In the genomic region with DNA sequence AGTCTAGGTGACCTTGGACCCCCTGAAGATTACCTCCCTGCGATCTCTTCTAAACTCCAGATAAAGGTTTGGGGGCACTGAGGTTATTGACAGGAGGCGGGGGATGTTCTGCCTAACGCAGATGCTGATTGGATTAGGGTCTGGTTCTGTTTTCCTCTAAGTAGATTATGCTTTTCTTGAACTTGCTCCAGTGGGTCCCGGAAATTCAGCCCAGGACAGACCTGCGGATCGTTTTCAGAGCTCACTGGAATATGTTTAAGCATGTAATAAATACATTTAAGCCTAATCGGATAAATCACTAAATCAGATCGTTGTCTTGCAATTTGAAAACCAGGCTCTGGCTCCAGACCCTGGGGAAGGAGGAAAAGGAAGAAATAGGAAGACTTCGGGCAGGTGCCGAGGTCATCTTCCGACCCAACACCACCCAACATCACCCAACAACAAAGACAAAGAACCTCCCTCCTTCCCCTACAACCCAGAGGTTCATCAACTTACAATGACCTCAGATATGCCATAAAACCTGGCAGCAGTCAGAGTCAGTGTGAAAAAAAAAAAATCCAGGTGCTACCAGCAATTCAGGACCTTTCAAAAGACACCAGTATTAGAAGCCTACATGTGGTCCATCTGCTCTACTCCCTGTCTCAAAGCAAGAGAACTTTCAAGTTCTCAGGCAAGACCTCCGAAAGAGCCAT, we compare ENCODE assay signal across 20 cellular contexts.
A peak's percentile ranks its signal among the peaks of the same experiment; 100 is the strongest.
DNase-seq lines count a peak whose midpoint lies in the region; ATAC-seq and TF ChIP-seq lines count a peak whose summit lies in the region.
"Had no signal": no experiment of that assay in that cellular context is flagged by ENCODE, and none has a peak within 500 bp of the region (broad histone marks: within the 10 kb centered on the region; RNA-seq: fewer than 3 reads in every experiment).

No MANE protein-coding gene starts in this region.

- H3K4me3 Mint-ChIP-seq in CD4-positive, alpha-beta memory T cell = no peak overlapping the region
- H3K4me3 Mint-ChIP-seq in activated CD4-positive, alpha-beta T cell treated with anti-CD3 and anti-CD28 coated beads for 36 hours = no peak overlapping the region
- H3K4me3 Mint-ChIP-seq: CD14-positive monocyte; CD8-positive, alpha-beta T cell; H9 had no signal

- DNase-seq in NCI-H82 (lab: John Stamatoyannopoulos, UW) = peak; percentile 97
- no peak for DNase-seq in left colon
- no peak for DNase-seq in CD4-positive, alpha-beta memory T cell
- DNase-seq in activated CD4-positive, alpha-beta T cell treated with anti-CD3 and anti-CD28 coated beads for 36 hours = no peak
- no peak for DNase-seq in Right ventricle myocardium superior
- no peak for DNase-seq in HCEC 1CT
- DNase-seq: AML-193; Calu3; CD8-positive, alpha-beta T cell; DMS 273 treated with DMSO at 0.1 percent for 48 hours; DMS53; DND-41; EL; H9 had no signal

- no peak for TF ChIP-seq CTCF in C4-2B (conservative IDR thresholded peaks at IDR 0.05)

- H3K9me3 Mint-ChIP-seq in CD4-positive, alpha-beta memory T cell = peaks cover 2 to 19% (median 10%) of the 10 kb centered on the region in 8 donors
- H3K9me3 Mint-ChIP-seq in activated CD4-positive, alpha-beta T cell treated with anti-CD3 and anti-CD28 coated beads for 36 hours (ENCODE audit: low read depth) = peaks cover 1% of the 10 kb centered on the region
- H3K9me3 Mint-ChIP-seq: CD8-positive, alpha-beta T cell; H9 had no signal

- H3K27ac ChIP-seq in C4-2B = peak overlapping the region; percentile 48; the same call in 1 of the 2 replicates
- no peak overlapping the region for H3K27ac ChIP-seq in CD4-positive, alpha-beta memory T cell (ENCODE audit: low read depth, low read length)
- H3K27ac ChIP-seq: 22Rv1, A549 had no signal

- no peaks in the 10 kb centered on the region for H3K4me1 ChIP-seq in CD4-positive, alpha-beta memory T cell (ENCODE audit: insufficient read depth, low read length)
- H3K4me1 ChIP-seq: A549 had no signal

- CTCF ChIA-PET in CD4-positive, alpha-beta memory T cell (lab: Charles Lee; ENCODE audit: partially characterized antibody) = interaction anchor here (1.3 kb wide), 1 partner anchor 29 kb away, joined by 4 read pairs; no protein-coding TSS in a partner anchor
- CTCF ChIA-PET in activated CD4-positive, alpha-beta T cell treated with anti-CD3 and anti-CD28 coated beads for 36 hours (lab: Charles Lee) = no interaction called here

- no peaks in the 10 kb centered on the region for H3K27me3 ChIP-seq in CD4-positive, alpha-beta memory T cell (ENCODE audit: insufficient read depth, low read length)

- no peaks in the 10 kb centered on the region for H3K36me3 ChIP-seq in CD4-positive, alpha-beta memory T cell (ENCODE audit: insufficient read depth, low read length)

- H3K27ac Mint-ChIP-seq in CD4-positive, alpha-beta memory T cell = no peak overlapping the region
- H3K27ac Mint-ChIP-seq in activated CD4-positive, alpha-beta T cell treated with anti-CD3 and anti-CD28 coated beads for 36 hours = no peak overlapping the region
- H3K27ac Mint-ChIP-seq: CD14-positive monocyte; CD8-positive, alpha-beta T cell; H9 had no signal

- peaks cover 6 to 9% of the 10 kb centered on the region in 2 donors for H3K27me3 Mint-ChIP-seq in CD4-positive, alpha-beta memory T cell
- peaks cover 11% of the 10 kb centered on the region for H3K27me3 Mint-ChIP-seq in activated CD4-positive, alpha-beta T cell treated with anti-CD3 and anti-CD28 coated beads for 36 hours

- no peaks in the 10 kb centered on the region for H3K4me1 Mint-ChIP-seq in CD4-positive, alpha-beta memory T cell
- H3K4me1 Mint-ChIP-seq in activated CD4-positive, alpha-beta T cell treated with anti-CD3 and anti-CD28 coated beads for 36 hours = no peaks in the 10 kb centered on the region
- H3K4me1 Mint-ChIP-seq: CD14-positive monocyte had no signal

- no peaks in the 10 kb centered on the region for H3K9me3 ChIP-seq in CD4-positive, alpha-beta memory T cell (ENCODE audit: control insufficient read depth in 1 of 2, low read length in 2 of 2)

- ATAC-seq in SK-N-SH treated with all-trans-retinoic acid at 6 μM for 48 hours (no peak), left colon (peak; percentile 74), Right ventricle myocardium superior (ENCODE audit: poor library complexity) (no peak)
- ATAC-seq in activated CD4-positive, alpha-beta T cell treated with anti-CD3 and anti-CD28 coated beads for 36 hours = no peak
- ATAC-seq: A549; CD8-positive, alpha-beta T cell; GM12878 had no signal

- intact Hi-C loops in left colon (cut with DNase I, micrococcal nuclease) (no loop called here), Right ventricle myocardium superior (cut with DNase I) (no loop called here)
- intact Hi-C loops in CD4-positive, alpha-beta memory T cell (cut with micrococcal nuclease) = no loop called here
- intact Hi-C loops in activated CD4-positive, alpha-beta T cell treated with anti-CD3 and anti-CD28 coated beads for 36 hours (cut with DNase I, micrococcal nuclease) = no loop called here

- no peak overlapping the region for H3K4me3 ChIP-seq in CD4-positive, alpha-beta memory T cell (ENCODE audit: low read length in 2 of 2)
- H3K4me3 ChIP-seq: A549, GM12878 had no signal

- H3K36me3 Mint-ChIP-seq in CD4-positive, alpha-beta memory T cell = no peaks in the 10 kb centered on the region
- H3K36me3 Mint-ChIP-seq in activated CD4-positive, alpha-beta T cell treated with anti-CD3 and anti-CD28 coated beads for 36 hours (ENCODE audit: low read depth) = no peaks in the 10 kb centered on the region
- H3K36me3 Mint-ChIP-seq: CD14-positive monocyte; CD8-positive, alpha-beta T cell had no signal

- POLR2A ChIA-PET in CD4-positive, alpha-beta memory T cell (lab: Charles Lee; ENCODE audit: partially characterized antibody) = no interaction called here
- POLR2A ChIA-PET in activated CD4-positive, alpha-beta T cell treated with anti-CD3 and anti-CD28 coated beads for 36 hours (lab: Charles Lee) = no interaction called here

TF ChIP-seq in SK-N-SH treated with all-trans-retinoic acid at 6 μM for 48 hours, 23 proteins besides CTCF, POLR2A, EP300 and RAD21:
- no peak for TF ChIP-seq ARNTL (CRISPR knock-in tag; IDR thresholded peaks at IDR 0.05; ENCODE audit: borderline replicate concordance, low read depth)
- TF ChIP-seq PPARA (CRISPR knock-in tag; IDR thresholded peaks at IDR 0.05; ENCODE audit: borderline replicate concordance) = no peak
- TF ChIP-seq ZFP3 (CRISPR knock-in tag; IDR thresholded peaks at IDR 0.05) = no peak
- TF ChIP-seq OSR1 (CRISPR knock-in tag; IDR thresholded peaks at IDR 0.05) = no peak
- no peak for TF ChIP-seq BACH2 (CRISPR knock-in tag; IDR thresholded peaks at IDR 0.05; ENCODE audit: borderline replicate concordance)
- TF ChIP-seq GLIS3 (CRISPR knock-in tag; IDR thresholded peaks at IDR 0.05) = no peak
- TF ChIP-seq TOX (CRISPR knock-in tag; IDR thresholded peaks at IDR 0.05; ENCODE audit: borderline replicate concordance) = no peak
- TF ChIP-seq TCF4 (CRISPR knock-in tag; IDR thresholded peaks at IDR 0.05; ENCODE audit: borderline replicate concordance) = peak; percentile 68; the same call in 1 of the 2 replicates
- TF ChIP-seq ZFP30 (CRISPR knock-in tag; IDR thresholded peaks at IDR 0.05) = no peak
- no peak for TF ChIP-seq CREB5 (CRISPR knock-in tag; IDR thresholded peaks at IDR 0.05; ENCODE audit: low read depth)
- TF ChIP-seq, protein P1, sequence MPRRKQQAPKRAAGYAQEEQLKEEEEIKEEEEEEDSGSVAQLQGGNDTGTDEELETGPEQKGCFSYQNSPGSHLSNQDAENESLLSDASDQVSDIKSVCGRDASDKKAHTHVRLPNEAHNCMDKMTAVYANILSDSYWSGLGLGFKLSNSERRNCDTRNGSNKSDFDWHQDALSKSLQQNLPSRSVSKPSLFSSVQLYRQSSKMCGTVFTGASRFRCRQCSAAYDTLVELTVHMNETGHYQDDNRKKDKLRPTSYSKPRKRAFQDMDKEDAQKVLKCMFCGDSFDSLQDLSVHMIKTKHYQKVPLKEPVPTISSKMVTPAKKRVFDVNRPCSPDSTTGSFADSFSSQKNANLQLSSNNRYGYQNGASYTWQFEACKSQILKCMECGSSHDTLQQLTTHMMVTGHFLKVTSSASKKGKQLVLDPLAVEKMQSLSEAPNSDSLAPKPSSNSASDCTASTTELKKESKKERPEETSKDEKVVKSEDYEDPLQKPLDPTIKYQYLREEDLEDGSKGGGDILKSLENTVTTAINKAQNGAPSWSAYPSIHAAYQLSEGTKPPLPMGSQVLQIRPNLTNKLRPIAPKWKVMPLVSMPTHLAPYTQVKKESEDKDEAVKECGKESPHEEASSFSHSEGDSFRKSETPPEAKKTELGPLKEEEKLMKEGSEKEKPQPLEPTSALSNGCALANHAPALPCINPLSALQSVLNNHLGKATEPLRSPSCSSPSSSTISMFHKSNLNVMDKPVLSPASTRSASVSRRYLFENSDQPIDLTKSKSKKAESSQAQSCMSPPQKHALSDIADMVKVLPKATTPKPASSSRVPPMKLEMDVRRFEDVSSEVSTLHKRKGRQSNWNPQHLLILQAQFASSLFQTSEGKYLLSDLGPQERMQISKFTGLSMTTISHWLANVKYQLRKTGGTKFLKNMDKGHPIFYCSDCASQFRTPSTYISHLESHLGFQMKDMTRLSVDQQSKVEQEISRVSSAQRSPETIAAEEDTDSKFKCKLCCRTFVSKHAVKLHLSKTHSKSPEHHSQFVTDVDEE (CRISPR knock-in tag; IDR thresholded peaks at IDR 0.05) = 0 out of 2 replicates have a peak, but pooled peaks have one; percentile 14
- TF ChIP-seq ISL1 (CRISPR knock-in tag; IDR thresholded peaks at IDR 0.05) = no peak
